In genomic region chr13:28375250-28375930, GRCh38 we compare ENCODE assay signal across 17 cellular contexts.
DNase-seq lines count a peak whose midpoint lies in the region; ATAC-seq, FAIRE-seq and TF ChIP-seq lines count a peak whose summit lies in the region.
"Had no signal": no experiment of that assay in that cellular context is flagged by ENCODE, and none has a peak within 500 bp of the region (broad histone marks: within the 10 kb centered on the region; RNA-seq: fewer than 3 reads in every experiment).

No MANE protein-coding gene starts in this region.

- H2BK12ac ChIP-seq in H9 (ENCODE audit: insufficient read length, low read depth, low read length), result no peak overlapping the region

- H3K79me2 ChIP-seq in H9 (ENCODE audit: insufficient read depth, low read length), result no peaks in the 10 kb centered on the region

- CTCF ChIA-PET in WTC11 (lab: Charles Lee), result interaction anchor here (1.1 to 1.3 kb wide), 3 partner anchors 50 to 159 kb away, joined by 3 to 5 read pairs (median 3); no protein-coding TSS in a partner anchor

- H3K4me1 Mint-ChIP-seq in H9 (peaks cover 26 to 27% of the 10 kb centered on the region in 2 experiments), WTC11 (peaks cover 45% of the 10 kb centered on the region)
- H3K4me1 Mint-ChIP-seq: IgD-negative memory B cell had no signal

- H3K27ac Mint-ChIP-seq in H9, result peak overlapping the region in 1 of 3 experiments; percentile 69; a peak in 2 of 7 replicates
- peak overlapping the region; percentile 65 for H3K27ac Mint-ChIP-seq in WTC11
- H3K27ac Mint-ChIP-seq: CD4-positive, alpha-beta T cell; IgD-negative memory B cell had no signal

- H3K14ac ChIP-seq in H9 (ENCODE audit: insufficient read depth, low read length), result no peak overlapping the region

- H2BK15ac ChIP-seq in H9 (ENCODE audit: low read depth, low read length), result no peak overlapping the region

- peaks cover 0 to 31% (median 4%) of the 10 kb centered on the region in 3 experiments; a peak in 5 of 7 replicates for H3K36me3 Mint-ChIP-seq in H9 (ENCODE audit: insufficient read depth in 1 of 3, low read depth in 3 of 3)
- H3K36me3 Mint-ChIP-seq in WTC11, result peaks cover 25% of the 10 kb centered on the region
- H3K36me3 Mint-ChIP-seq: IgD-negative memory B cell had no signal

- H3K18ac ChIP-seq in H9 (ENCODE audit: insufficient read length, low read depth, low read length), result no peak overlapping the region

- no peak overlapping the region for H3K23ac ChIP-seq in H9 (ENCODE audit: insufficient read length, low read depth, low read length)

- H3K4me3 Mint-ChIP-seq in H9 (no peak overlapping the region), WTC11 (no peak overlapping the region)
- H3K4me3 Mint-ChIP-seq: CD4-positive, alpha-beta T cell; IgD-negative memory B cell had no signal

- POLR2A ChIA-PET in WTC11 (lab: Charles Lee), result no interaction called here

- TF ChIP-seq CTCF in D721Med (IDR thresholded peaks at IDR 0.05; ENCODE audit: insufficient read depth, missing control alignments), result no peak
- TF ChIP-seq CTCF in H9 (conservative IDR thresholded peaks at IDR 0.05), result peak; percentile 26; the same call in 1 of the 3 replicates
- no peak for TF ChIP-seq CTCF in WTC11 (IDR thresholded peaks at IDR 0.05)
- no peak for TF ChIP-seq CTCF in prostate gland (IDR thresholded peaks at IDR 0.05)

- peak; percentile 43 for ATAC-seq in WTC11
- ATAC-seq in right cardiac atrium, result no peak
- ATAC-seq in GM18907 (IDR thresholded peaks at IDR 0.05; ENCODE audit: unreplicated experiment), result no peak
- ATAC-seq: Panc1 had no signal

- no peak overlapping the region for H3K27ac ChIP-seq in H9 (ENCODE audit: insufficient read length, low read depth, low read length)
- peak overlapping the region; percentile 38 for H3K27ac ChIP-seq in mesodermal cell (ENCODE audit: low read depth, low read length, severe bottlenecking)
- H3K27ac ChIP-seq in right cardiac atrium (ENCODE audit: low read length), result no peak overlapping the region
- H3K27ac ChIP-seq in prostate gland, result no peak overlapping the region

- H3K36me3 ChIP-seq in mesodermal cell (ENCODE audit: control insufficient read depth, insufficient read depth, low read length), result peaks cover 51% of the 10 kb centered on the region
- H3K36me3 ChIP-seq in prostate gland, result no peaks in the 10 kb centered on the region

- no peak overlapping the region for H3T11ph ChIP-seq in H9 (ENCODE audit: low read length)

- no CpG with 5 or more reads among the region's 5 CpGs for WGBS in H9 (ENCODE audit: extremely low coverage, insufficient read length, low lambda C conversion rate)
- 0 to 60% methylated on average over 1 of the region's 5 CpGs for WGBS in mesodermal cell (ENCODE audit: insufficient coverage in 2 of 2), 2 experiments
- 71% methylated on average over 5 of the region's 5 CpGs for WGBS in right cardiac atrium
- 78% methylated on average over 5 of the region's 5 CpGs for WGBS in prostate gland

- no peak overlapping the region for H3K9ac ChIP-seq in H9 (ENCODE audit: extremely low read depth, insufficient read length, low read length)

- H2BK20ac ChIP-seq in H9 (ENCODE audit: low read depth, low read length, poor library complexity, severe bottlenecking), result no peak overlapping the region

- H3K9me3 ChIP-seq in H9 (ENCODE audit: control insufficient read depth, low read depth, low read length) (no peaks in the 10 kb centered on the region), mesodermal cell (ENCODE audit: control insufficient read depth, low read length) (no peaks in the 10 kb centered on the region), right cardiac atrium (ENCODE audit: control insufficient read depth, low read length) (no peaks in the 10 kb centered on the region), prostate gland (no peaks in the 10 kb centered on the region)

- FAIRE-seq in D721Med (lab: Jason Lieb, UNC), result peak; percentile 99

- no peak overlapping the region for H2AK5ac ChIP-seq in H9 (ENCODE audit: insufficient read length, low read length)

- no peak overlapping the region for H3K4ac ChIP-seq in H9 (ENCODE audit: low read depth, low read length)

- H3K23me2 ChIP-seq in H9 (ENCODE audit: insufficient read length, low read depth, low read length, poor library complexity, severe bottlenecking), result no peaks in the 10 kb centered on the region

- TF ChIP-seq POLR2A in prostate gland (IDR thresholded peaks at IDR 0.05), result no peak

- no peaks in the 10 kb centered on the region for H4K20me1 ChIP-seq in H9 (ENCODE audit: control insufficient read depth, insufficient read depth, insufficient read length)

- H2BK120ac ChIP-seq in H9 (ENCODE audit: low read depth, low read length, poor library complexity, severe bottlenecking), result no peak overlapping the region

- H3K4me3 ChIP-seq in mesodermal cell (ENCODE audit: extremely low read depth, insufficient read depth, low read length, poor library complexity, severe bottlenecking) (no peak overlapping the region), right cardiac atrium (ENCODE audit: low read length) (no peak overlapping the region), prostate gland (no peak overlapping the region)

- H3K4me2 ChIP-seq in H9 (ENCODE audit: insufficient read depth, insufficient read length, low read length), result no peak overlapping the region

- no peak overlapping the region for H4K5ac ChIP-seq in H9 (ENCODE audit: insufficient read length, low read depth, low read length)

- no peaks in the 10 kb centered on the region for H3K27me3 ChIP-seq in H9 (ENCODE audit: insufficient read depth, low read length)
- H3K27me3 ChIP-seq in right cardiac atrium (ENCODE audit: control insufficient read depth, insufficient read depth), result no peaks in the 10 kb centered on the region
- H3K27me3 ChIP-seq in prostate gland (replicated peaks; ENCODE audit: insufficient read depth), result no peaks in the 10 kb centered on the region

- no peak overlapping the region for H3K56ac ChIP-seq in H9 (ENCODE audit: insufficient read length, low read depth, low read length)

- no peaks in the 10 kb centered on the region for H3K79me1 ChIP-seq in H9 (ENCODE audit: insufficient read depth, low read depth, low read length, poor library complexity, severe bottlenecking)

- peaks cover 7% of the 10 kb centered on the region; the same call in 1 of the 2 replicates for H3K4me1 ChIP-seq in H9 (ENCODE audit: insufficient read depth, low read length)
- H3K4me1 ChIP-seq in mesodermal cell (ENCODE audit: control insufficient read depth, insufficient read depth, low read length, poor library complexity, severe bottlenecking), result peaks cover 9% of the 10 kb centered on the region
- H3K4me1 ChIP-seq in right cardiac atrium (ENCODE audit: control insufficient read depth, insufficient read depth, low read length), result no peaks in the 10 kb centered on the region
- H3K4me1 ChIP-seq in prostate gland (replicated peaks), result no peaks in the 10 kb centered on the region

- intact Hi-C loops in right cardiac atrium (cut with DNase I), result no loop called here
- intact Hi-C loops in prostate gland (cut with DNase I), result no loop called here

- peak; percentile 39 for DNase-seq in D721Med (ENCODE audit: insufficient read length, low spot score)
- no peak for DNase-seq in H9
- DNase-seq in WTC11 (ENCODE audit: low spot score), result no peak
- DNase-seq in right cardiac atrium, result no peak
- no peak for DNase-seq in prostate gland (ENCODE audit: low spot score)
- DNase-seq: CD4-positive, alpha-beta T cell; HCEC 1CT; MV-4-11; NCI-H1417 treated with DMSO at 0.1 percent for 48 hours; NCI-H2029; NCI-H2227 treated with DMSO at 0.1 percent for 48 hours; NCI-H748 treated with DMSO at 0.1 percent for 48 hours; Right ventricle myocardium superior had no signal

- no peak overlapping the region for H2AFZ ChIP-seq in H9 (ENCODE audit: low read length)

- no peak overlapping the region for H2BK5ac ChIP-seq in H9 (ENCODE audit: insufficient read length, low read length)

- no peak overlapping the region for H4K8ac ChIP-seq in H9 (replicated peaks; ENCODE audit: insufficient read length, low read depth, low read length)

- no peaks in the 10 kb centered on the region for H3K9me3 Mint-ChIP-seq in H9
- no peaks in the 10 kb centered on the region for H3K9me3 Mint-ChIP-seq in WTC11
- H3K9me3 Mint-ChIP-seq: CD4-positive, alpha-beta T cell; IgD-negative memory B cell had no signal

- no peak overlapping the region for H4K91ac ChIP-seq in H9 (ENCODE audit: insufficient read length, low read depth, low read length)

- H3K27me3 Mint-ChIP-seq in H9 (ENCODE audit: low read depth), result no peaks in the 10 kb centered on the region
- H3K27me3 Mint-ChIP-seq in WTC11 (ENCODE audit: low read depth), result no peaks in the 10 kb centered on the region
- H3K27me3 Mint-ChIP-seq: CD4-positive, alpha-beta T cell had no signal

TF ChIP-seq in WTC11, 78 proteins besides CTCF, POLR2A, EP300 and RAD21:
- TF ChIP-seq ZNF423 (CRISPR knock-in tag; IDR thresholded peaks at IDR 0.05) (no peak), ZNF138 (CRISPR knock-in tag; conservative IDR thresholded peaks at IDR 0.05) (no peak), CREB1 (CRISPR knock-in tag; IDR thresholded peaks at IDR 0.05) (no peak), IRF2 (CRISPR knock-in tag; IDR thresholded peaks at IDR 0.05; ENCODE audit: borderline replicate concordance, low read depth) (no peak), NFYB (CRISPR knock-in tag; conservative IDR thresholded peaks at IDR 0.05; ENCODE audit: low read depth) (no peak), CDX4 (CRISPR knock-in tag; IDR thresholded peaks at IDR 0.05; ENCODE audit: borderline replicate concordance) (no peak), GABPB1 (CRISPR knock-in tag; IDR thresholded peaks at IDR 0.05) (no peak)
